1 cellular context compared by ENCODE assay signal in the genomic region with DNA sequence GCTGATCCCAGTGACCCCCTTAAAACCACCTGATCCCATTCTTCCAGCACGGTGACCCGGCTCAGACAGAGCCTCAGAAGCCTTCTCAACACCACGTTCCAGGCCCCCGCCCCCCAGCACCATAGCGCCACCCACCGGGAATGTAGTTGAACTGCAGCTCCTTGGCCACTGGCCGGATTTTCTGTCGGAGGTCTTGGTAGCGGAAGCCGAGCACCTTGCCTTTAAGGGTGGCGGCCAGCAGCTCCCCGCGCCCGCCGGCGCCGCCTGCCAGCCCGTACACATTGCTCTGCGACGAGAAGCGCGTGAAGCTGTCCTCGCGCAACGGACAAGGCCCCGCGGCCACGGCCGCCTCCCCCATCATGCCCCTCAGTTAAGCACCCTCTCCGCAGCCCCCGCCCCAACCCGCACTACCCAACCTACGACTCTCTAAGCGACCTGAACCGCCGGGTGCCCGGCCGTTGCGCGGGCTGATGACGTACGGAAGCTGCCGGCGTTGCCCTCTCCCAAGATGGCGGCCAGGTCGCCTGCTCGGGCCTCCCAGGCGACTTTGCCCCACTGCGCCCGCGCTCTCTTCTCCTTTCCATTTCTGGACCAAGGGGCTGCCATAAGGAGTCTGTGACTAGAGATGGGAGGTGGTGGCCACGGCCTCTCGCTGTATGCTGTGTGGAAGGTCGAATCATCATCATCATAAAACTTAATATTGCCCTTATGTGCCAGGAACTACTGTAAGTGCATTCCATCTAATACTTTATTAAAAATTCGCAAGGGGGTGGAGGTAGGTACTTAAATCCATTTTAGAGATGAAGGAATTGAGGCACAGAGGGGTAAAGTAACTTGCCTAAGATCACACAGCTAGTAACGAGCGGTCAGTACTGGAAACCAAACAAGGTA.
TF ChIP-seq lines count a peak whose summit lies in the region.

A gene (minus strand): TSS at position 420 of the 891 bp plus-strand sequence. CDS start 59 bp downstream, at position 361.

TF ChIP-seq in H1, 55 proteins besides CTCF, POLR2A, EP300 and RAD21:
- TF ChIP-seq BRCA1 (IDR thresholded peaks at IDR 0.05; ENCODE audit: low read depth, low read length): no peak; the same call in 1 of the 2 replicates
- TF ChIP-seq SIX5 (IDR thresholded peaks at IDR 0.05; ENCODE audit: low read depth, low read length): peak; percentile 84
- no peak for TF ChIP-seq BCL11A (IDR thresholded peaks at IDR 0.05; ENCODE audit: low read depth in 2 of 2, low read length in 2 of 2)
- peak; percentile 99 for TF ChIP-seq CREB1 (IDR thresholded peaks at IDR 0.05)
- no peak for TF ChIP-seq SP2 (IDR thresholded peaks at IDR 0.05; ENCODE audit: low read length)
- peak; percentile 52; the same call in 1 of the 2 replicates for TF ChIP-seq JUND (IDR thresholded peaks at IDR 0.05; ENCODE audit: low read length)
- TF ChIP-seq, protein P1, sequence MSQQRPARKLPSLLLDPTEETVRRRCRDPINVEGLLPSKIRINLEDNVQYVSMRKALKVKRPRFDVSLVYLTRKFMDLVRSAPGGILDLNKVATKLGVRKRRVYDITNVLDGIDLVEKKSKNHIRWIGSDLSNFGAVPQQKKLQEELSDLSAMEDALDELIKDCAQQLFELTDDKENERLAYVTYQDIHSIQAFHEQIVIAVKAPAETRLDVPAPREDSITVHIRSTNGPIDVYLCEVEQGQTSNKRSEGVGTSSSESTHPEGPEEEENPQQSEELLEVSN (IDR thresholded peaks at IDR 0.05): no peak
- no peak for TF ChIP-seq EZH2 (IDR thresholded peaks at IDR 0.05; ENCODE audit: low read depth, low read length, severe bottlenecking)
- TF ChIP-seq TBP (IDR thresholded peaks at IDR 0.05; ENCODE audit: low read depth, low read length): peak; percentile 65
- TF ChIP-seq CHD1 (IDR thresholded peaks at IDR 0.05; ENCODE audit: low read depth, low read length): no peak
- TF ChIP-seq, protein P2, sequence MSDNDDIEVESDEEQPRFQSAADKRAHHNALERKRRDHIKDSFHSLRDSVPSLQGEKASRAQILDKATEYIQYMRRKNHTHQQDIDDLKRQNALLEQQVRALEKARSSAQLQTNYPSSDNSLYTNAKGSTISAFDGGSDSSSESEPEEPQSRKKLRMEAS (IDR thresholded peaks at IDR 0.05): peak; percentile 17; the same call in 1 of the 2 replicates
- TF ChIP-seq, protein P3, sequence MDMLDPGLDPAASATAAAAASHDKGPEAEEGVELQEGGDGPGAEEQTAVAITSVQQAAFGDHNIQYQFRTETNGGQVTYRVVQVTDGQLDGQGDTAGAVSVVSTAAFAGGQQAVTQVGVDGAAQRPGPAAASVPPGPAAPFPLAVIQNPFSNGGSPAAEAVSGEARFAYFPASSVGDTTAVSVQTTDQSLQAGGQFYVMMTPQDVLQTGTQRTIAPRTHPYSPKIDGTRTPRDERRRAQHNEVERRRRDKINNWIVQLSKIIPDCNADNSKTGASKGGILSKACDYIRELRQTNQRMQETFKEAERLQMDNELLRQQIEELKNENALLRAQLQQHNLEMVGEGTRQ (IDR thresholded peaks at IDR 0.05; ENCODE audit: low read length): peak; percentile 28; the same call in 1 of the 2 replicates
- TF ChIP-seq MAFK (IDR thresholded peaks at IDR 0.05; ENCODE audit: low read depth, low read length): no peak
- peak; percentile 42 for TF ChIP-seq TAF7 (optimal IDR thresholded peaks at IDR 0.05; ENCODE audit: borderline replicate concordance, low read depth, low read length)
- peak; percentile 76; the same call in 1 of the 2 replicates for TF ChIP-seq KDM5A (IDR thresholded peaks at IDR 0.05; ENCODE audit: low read length)
- TF ChIP-seq, protein P4, sequence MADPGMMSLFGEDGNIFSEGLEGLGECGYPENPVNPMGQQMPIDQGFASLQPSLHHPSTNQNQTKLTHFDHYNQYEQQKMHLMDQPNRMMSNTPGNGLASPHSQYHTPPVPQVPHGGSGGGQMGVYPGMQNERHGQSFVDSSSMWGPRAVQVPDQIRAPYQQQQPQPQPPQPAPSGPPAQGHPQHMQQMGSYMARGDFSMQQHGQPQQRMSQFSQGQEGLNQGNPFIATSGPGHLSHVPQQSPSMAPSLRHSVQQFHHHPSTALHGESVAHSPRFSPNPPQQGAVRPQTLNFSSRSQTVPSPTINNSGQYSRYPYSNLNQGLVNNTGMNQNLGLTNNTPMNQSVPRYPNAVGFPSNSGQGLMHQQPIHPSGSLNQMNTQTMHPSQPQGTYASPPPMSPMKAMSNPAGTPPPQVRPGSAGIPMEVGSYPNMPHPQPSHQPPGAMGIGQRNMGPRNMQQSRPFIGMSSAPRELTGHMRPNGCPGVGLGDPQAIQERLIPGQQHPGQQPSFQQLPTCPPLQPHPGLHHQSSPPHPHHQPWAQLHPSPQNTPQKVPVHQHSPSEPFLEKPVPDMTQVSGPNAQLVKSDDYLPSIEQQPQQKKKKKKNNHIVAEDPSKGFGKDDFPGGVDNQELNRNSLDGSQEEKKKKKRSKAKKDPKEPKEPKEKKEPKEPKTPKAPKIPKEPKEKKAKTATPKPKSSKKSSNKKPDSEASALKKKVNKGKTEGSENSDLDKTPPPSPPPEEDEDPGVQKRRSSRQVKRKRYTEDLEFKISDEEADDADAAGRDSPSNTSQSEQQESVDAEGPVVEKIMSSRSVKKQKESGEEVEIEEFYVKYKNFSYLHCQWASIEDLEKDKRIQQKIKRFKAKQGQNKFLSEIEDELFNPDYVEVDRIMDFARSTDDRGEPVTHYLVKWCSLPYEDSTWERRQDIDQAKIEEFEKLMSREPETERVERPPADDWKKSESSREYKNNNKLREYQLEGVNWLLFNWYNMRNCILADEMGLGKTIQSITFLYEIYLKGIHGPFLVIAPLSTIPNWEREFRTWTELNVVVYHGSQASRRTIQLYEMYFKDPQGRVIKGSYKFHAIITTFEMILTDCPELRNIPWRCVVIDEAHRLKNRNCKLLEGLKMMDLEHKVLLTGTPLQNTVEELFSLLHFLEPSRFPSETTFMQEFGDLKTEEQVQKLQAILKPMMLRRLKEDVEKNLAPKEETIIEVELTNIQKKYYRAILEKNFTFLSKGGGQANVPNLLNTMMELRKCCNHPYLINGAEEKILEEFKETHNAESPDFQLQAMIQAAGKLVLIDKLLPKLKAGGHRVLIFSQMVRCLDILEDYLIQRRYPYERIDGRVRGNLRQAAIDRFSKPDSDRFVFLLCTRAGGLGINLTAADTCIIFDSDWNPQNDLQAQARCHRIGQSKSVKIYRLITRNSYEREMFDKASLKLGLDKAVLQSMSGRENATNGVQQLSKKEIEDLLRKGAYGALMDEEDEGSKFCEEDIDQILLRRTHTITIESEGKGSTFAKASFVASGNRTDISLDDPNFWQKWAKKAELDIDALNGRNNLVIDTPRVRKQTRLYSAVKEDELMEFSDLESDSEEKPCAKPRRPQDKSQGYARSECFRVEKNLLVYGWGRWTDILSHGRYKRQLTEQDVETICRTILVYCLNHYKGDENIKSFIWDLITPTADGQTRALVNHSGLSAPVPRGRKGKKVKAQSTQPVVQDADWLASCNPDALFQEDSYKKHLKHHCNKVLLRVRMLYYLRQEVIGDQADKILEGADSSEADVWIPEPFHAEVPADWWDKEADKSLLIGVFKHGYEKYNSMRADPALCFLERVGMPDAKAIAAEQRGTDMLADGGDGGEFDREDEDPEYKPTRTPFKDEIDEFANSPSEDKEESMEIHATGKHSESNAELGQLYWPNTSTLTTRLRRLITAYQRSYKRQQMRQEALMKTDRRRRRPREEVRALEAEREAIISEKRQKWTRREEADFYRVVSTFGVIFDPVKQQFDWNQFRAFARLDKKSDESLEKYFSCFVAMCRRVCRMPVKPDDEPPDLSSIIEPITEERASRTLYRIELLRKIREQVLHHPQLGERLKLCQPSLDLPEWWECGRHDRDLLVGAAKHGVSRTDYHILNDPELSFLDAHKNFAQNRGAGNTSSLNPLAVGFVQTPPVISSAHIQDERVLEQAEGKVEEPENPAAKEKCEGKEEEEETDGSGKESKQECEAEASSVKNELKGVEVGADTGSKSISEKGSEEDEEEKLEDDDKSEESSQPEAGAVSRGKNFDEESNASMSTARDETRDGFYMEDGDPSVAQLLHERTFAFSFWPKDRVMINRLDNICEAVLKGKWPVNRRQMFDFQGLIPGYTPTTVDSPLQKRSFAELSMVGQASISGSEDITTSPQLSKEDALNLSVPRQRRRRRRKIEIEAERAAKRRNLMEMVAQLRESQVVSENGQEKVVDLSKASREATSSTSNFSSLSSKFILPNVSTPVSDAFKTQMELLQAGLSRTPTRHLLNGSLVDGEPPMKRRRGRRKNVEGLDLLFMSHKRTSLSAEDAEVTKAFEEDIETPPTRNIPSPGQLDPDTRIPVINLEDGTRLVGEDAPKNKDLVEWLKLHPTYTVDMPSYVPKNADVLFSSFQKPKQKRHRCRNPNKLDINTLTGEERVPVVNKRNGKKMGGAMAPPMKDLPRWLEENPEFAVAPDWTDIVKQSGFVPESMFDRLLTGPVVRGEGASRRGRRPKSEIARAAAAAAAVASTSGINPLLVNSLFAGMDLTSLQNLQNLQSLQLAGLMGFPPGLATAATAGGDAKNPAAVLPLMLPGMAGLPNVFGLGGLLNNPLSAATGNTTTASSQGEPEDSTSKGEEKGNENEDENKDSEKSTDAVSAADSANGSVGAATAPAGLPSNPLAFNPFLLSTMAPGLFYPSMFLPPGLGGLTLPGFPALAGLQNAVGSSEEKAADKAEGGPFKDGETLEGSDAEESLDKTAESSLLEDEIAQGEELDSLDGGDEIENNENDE (IDR thresholded peaks at IDR 0.05; ENCODE audit: insufficient replicate concordance, low read length): no peak
- TF ChIP-seq POLR2AphosphoS5 (IDR thresholded peaks at IDR 0.05; ENCODE audit: low read depth, low read length): peak; percentile 74
- TF ChIP-seq PHF8 (conservative IDR thresholded peaks at IDR 0.05; ENCODE audit: low read depth, low read length): peak; percentile 81
- no peak for TF ChIP-seq HDAC2 (IDR thresholded peaks at IDR 0.05; ENCODE audit: borderline replicate concordance in 1 of 2, low read depth in 2 of 2, low read length in 2 of 2)
- TF ChIP-seq, protein P5, sequence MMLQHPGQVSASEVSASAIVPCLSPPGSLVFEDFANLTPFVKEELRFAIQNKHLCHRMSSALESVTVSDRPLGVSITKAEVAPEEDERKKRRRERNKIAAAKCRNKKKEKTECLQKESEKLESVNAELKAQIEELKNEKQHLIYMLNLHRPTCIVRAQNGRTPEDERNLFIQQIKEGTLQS (IDR thresholded peaks at IDR 0.05; ENCODE audit: insufficient read depth, low read depth, low read length): peak; percentile 92
- peak in 1 of 2 experiments; percentile 86; a peak in 2 of 4 replicates for TF ChIP-seq SIN3A (conservative IDR thresholded peaks at IDR 0.05 in 1 of 2, IDR thresholded peaks at IDR 0.05 in 1 of 2; ENCODE audit: low read depth in 1 of 2, low read length in 2 of 2)
- TF ChIP-seq YY1 (IDR thresholded peaks at IDR 0.05; ENCODE audit: low read depth, low read length): peak; percentile 99
- peak; percentile 92; the same call in 1 of the 2 replicates for TF ChIP-seq RBBP5 (IDR thresholded peaks at IDR 0.05; ENCODE audit: borderline replicate concordance, low read depth, low read length)
- peak; percentile 94 for TF ChIP-seq TEAD4 (IDR thresholded peaks at IDR 0.05; ENCODE audit: low read depth, low read length)
- TF ChIP-seq ASH2L (IDR thresholded peaks at IDR 0.05; ENCODE audit: low read length): peak; percentile 88
- TF ChIP-seq KDM4A (IDR thresholded peaks at IDR 0.05; ENCODE audit: low read depth, low read length, severe bottlenecking): peak; percentile 99
- no peak for TF ChIP-seq RFX5 (IDR thresholded peaks at IDR 0.05; ENCODE audit: borderline replicate concordance, low read depth, low read length)
- TF ChIP-seq SRF (IDR thresholded peaks at IDR 0.05; ENCODE audit: low read depth, low read length): peak; percentile 88
- TF ChIP-seq SAP30 (IDR thresholded peaks at IDR 0.05; ENCODE audit: insufficient read depth, insufficient replicate concordance, low read length): no peak
- TF ChIP-seq SP1 (IDR thresholded peaks at IDR 0.05; ENCODE audit: low read depth, low read length): peak; percentile 41; the same call in 1 of the 2 replicates
- no peak for TF ChIP-seq RNF2 (IDR thresholded peaks at IDR 0.05; ENCODE audit: borderline replicate concordance, low read depth, low read length, missing control alignments, poor library complexity, severe bottlenecking)
- no peak for TF ChIP-seq CHD2 (IDR thresholded peaks at IDR 0.05; ENCODE audit: low read length)
- 0 out of 2 replicates have a peak, but pooled peaks have one; percentile 39 for TF ChIP-seq TCF12 (IDR thresholded peaks at IDR 0.05; ENCODE audit: low read depth, low read length)
- TF ChIP-seq RXRA (IDR thresholded peaks at IDR 0.05; ENCODE audit: insufficient read depth, low read depth, low read length): no peak
- peak; percentile 82 for TF ChIP-seq TAF1 (IDR thresholded peaks at IDR 0.05; ENCODE audit: low read depth, low read length)
- no peak for TF ChIP-seq FOSL1 (IDR thresholded peaks at IDR 0.05; ENCODE audit: insufficient read depth, low read depth, low read length)
- TF ChIP-seq KDM1A (IDR thresholded peaks at IDR 0.05; ENCODE audit: borderline replicate concordance, low read length): peak; percentile 85; the same call in 1 of the 2 replicates
- 0 out of 2 replicates have a peak, but pooled peaks have one; percentile 6 for TF ChIP-seq GTF2F1 (IDR thresholded peaks at IDR 0.05; ENCODE audit: borderline replicate concordance, low read depth, low read length)
